Comparison of ENCODE assay signal across 1 cellular context in the genomic region with DNA sequence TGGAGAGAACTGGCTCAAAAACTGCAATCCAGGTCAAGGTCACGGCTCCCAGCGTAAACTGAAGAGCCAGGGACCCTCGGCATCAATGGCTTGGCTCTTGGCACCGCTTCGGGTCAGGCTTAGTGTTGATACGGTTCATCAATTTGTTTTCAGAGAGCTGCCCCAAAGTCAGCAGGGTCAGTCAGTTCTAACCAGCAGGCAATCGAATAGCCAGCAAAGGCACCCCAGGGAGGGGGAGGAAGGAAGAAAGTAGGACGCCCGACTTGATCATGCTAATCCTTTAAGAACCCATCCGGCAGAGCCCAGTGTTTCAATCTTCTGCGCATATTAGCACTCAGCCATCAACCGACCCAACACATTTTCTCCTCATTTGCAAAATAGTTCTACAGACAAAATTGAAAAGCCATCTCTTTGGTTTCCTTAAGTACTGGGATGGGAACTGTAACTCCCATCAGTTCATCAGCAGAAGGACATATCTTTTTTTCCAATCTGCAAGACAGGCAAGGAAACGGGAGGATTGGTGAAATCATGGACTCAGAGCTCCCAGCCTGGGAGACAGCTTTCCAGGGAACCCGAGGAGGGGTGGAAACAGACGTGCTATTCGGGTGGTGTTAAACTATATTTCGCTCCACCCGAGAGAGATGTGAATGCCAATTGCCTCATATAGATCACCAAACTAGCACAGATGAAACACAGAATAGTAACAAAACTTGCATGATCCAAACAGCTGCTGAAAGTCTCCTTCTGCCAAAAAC.
TF ChIP-seq lines count a peak whose summit lies in the region.

No MANE protein-coding gene starts in this region.

TF ChIP-seq in GM23338, 12 proteins besides CTCF, POLR2A, EP300 and RAD21 (continued from another document):
- TF ChIP-seq, protein P1, sequence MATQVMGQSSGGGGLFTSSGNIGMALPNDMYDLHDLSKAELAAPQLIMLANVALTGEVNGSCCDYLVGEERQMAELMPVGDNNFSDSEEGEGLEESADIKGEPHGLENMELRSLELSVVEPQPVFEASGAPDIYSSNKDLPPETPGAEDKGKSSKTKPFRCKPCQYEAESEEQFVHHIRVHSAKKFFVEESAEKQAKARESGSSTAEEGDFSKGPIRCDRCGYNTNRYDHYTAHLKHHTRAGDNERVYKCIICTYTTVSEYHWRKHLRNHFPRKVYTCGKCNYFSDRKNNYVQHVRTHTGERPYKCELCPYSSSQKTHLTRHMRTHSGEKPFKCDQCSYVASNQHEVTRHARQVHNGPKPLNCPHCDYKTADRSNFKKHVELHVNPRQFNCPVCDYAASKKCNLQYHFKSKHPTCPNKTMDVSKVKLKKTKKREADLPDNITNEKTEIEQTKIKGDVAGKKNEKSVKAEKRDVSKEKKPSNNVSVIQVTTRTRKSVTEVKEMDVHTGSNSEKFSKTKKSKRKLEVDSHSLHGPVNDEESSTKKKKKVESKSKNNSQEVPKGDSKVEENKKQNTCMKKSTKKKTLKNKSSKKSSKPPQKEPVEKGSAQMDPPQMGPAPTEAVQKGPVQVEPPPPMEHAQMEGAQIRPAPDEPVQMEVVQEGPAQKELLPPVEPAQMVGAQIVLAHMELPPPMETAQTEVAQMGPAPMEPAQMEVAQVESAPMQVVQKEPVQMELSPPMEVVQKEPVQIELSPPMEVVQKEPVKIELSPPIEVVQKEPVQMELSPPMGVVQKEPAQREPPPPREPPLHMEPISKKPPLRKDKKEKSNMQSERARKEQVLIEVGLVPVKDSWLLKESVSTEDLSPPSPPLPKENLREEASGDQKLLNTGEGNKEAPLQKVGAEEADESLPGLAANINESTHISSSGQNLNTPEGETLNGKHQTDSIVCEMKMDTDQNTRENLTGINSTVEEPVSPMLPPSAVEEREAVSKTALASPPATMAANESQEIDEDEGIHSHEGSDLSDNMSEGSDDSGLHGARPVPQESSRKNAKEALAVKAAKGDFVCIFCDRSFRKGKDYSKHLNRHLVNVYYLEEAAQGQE (IDR thresholded peaks at IDR 0.05; ENCODE audit: unreplicated experiment) = no peak
- TF ChIP-seq, protein P2, sequence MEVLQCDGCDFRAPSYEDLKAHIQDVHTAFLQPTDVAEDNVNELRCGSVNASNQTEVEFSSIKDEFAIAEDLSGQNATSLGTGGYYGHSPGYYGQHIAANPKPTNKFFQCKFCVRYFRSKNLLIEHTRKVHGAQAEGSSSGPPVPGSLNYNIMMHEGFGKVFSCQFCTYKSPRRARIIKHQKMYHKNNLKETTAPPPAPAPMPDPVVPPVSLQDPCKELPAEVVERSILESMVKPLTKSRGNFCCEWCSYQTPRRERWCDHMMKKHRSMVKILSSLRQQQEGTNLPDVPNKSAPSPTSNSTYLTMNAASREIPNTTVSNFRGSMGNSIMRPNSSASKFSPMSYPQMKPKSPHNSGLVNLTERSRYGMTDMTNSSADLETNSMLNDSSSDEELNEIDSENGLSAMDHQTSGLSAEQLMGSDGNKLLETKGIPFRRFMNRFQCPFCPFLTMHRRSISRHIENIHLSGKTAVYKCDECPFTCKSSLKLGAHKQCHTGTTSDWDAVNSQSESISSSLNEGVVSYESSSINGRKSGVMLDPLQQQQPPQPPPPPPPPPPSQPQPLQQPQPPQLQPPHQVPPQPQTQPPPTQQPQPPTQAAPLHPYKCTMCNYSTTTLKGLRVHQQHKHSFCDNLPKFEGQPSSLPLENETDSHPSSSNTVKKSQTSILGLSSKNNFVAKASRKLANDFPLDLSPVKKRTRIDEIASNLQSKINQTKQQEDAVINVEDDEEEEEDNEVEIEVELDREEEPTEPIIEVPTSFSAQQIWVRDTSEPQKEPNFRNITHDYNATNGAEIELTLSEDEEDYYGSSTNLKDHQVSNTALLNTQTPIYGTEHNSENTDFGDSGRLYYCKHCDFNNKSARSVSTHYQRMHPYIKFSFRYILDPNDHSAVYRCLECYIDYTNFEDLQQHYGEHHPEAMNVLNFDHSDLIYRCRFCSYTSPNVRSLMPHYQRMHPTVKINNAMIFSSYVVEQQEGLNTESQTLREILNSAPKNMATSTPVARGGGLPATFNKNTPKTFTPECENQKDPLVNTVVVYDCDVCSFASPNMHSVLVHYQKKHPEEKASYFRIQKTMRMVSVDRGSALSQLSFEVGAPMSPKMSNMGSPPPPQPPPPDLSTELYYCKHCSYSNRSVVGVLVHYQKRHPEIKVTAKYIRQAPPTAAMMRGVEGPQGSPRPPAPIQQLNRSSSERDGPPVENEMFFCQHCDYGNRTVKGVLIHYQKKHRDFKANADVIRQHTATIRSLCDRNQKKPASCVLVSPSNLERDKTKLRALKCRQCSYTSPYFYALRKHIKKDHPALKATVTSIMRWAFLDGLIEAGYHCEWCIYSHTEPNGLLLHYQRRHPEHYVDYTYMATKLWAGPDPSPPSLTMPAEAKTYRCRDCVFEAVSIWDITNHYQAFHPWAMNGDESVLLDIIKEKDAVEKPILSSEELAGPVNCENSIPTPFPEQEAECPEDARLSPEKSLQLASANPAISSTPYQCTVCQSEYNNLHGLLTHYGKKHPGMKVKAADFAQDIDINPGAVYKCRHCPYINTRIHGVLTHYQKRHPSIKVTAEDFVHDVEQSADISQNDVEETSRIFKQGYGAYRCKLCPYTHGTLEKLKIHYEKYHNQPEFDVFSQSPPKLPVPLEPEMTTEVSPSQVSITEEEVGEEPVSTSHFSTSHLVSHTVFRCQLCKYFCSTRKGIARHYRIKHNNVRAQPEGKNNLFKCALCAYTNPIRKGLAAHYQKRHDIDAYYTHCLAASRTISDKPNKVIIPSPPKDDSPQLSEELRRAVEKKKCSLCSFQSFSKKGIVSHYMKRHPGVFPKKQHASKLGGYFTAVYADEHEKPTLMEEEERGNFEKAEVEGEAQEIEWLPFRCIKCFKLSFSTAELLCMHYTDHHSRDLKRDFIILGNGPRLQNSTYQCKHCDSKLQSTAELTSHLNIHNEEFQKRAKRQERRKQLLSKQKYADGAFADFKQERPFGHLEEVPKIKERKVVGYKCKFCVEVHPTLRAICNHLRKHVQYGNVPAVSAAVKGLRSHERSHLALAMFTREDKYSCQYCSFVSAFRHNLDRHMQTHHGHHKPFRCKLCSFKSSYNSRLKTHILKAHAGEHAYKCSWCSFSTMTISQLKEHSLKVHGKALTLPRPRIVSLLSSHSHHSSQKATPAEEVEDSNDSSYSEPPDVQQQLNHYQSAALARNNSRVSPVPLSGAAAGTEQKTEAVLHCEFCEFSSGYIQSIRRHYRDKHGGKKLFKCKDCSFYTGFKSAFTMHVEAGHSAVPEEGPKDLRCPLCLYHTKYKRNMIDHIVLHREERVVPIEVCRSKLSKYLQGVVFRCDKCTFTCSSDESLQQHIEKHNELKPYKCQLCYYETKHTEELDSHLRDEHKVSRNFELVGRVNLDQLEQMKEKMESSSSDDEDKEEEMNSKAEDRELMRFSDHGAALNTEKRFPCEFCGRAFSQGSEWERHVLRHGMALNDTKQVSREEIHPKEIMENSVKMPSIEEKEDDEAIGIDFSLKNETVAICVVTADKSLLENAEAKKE (CRISPR knock-in tag; IDR thresholded peaks at IDR 0.05) = no peak
- no peak for TF ChIP-seq JUNB (IDR thresholded peaks at IDR 0.05; ENCODE audit: unreplicated experiment)
- TF ChIP-seq CREB1 (CRISPR knock-in tag; IDR thresholded peaks at IDR 0.05; ENCODE audit: low read depth) = no peak
- TF ChIP-seq NANOG (IDR thresholded peaks at IDR 0.05; ENCODE audit: borderline replicate concordance) = no peak
- TF ChIP-seq EZH2 (IDR thresholded peaks at IDR 0.05; ENCODE audit: low read depth, unreplicated experiment) = no peak
- TF ChIP-seq POLR2AphosphoS5 (IDR thresholded peaks at IDR 0.05; ENCODE audit: low read depth) = no peak
